ENCODE assay signal across 14 cellular contexts in the genomic region with DNA sequence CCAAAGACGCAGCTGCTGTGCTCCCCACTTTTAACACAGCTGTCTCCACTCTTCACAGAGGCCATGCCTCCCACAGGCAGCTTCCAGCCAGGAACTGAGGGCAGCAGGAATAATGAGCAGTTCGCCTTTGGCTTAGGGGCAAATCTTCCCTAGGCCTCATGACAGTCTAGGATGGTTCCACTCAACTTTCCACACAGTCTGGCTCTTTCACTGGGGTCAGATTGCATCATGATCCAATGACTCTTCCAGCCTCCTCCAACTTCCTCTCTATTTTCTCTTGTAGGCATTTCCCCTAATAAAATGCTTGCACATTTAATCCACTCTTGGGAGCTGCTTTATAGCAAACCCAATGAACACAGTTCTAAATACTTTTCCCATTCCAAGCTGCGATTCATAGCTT.
DNase-seq lines count a peak whose midpoint lies in the region; ATAC-seq and TF ChIP-seq lines count a peak whose summit lies in the region.
"Had no signal": no experiment of that assay in that cellular context is flagged by ENCODE, and none has a peak within 500 bp of the region (broad histone marks: within the 10 kb centered on the region; RNA-seq: fewer than 3 reads in every experiment).

No MANE protein-coding gene starts in this region.

- peaks cover 11% of the 10 kb centered on the region for H3K4me1 Mint-ChIP-seq in activated CD8-positive, alpha-beta memory T cell treated with anti-CD3 and anti-CD28 coated beads, Interleukin-2, amount 10 ng/mL, durations not matched to agents 7 days and 5 days

- H3K27ac ChIP-seq in ACC112 (ENCODE audit: low read depth, low read length) (no peak overlapping the region), body of pancreas (no peak overlapping the region)
- H3K27ac ChIP-seq: ascending aorta had no signal

- in situ Hi-C loops in KBM-7 (cut with MboI; ENCODE audit: low pct_unique_long_range_greater_than_20kb, low sequenced_read_pairs) = no loop called here

- 83 to 90% methylated on average over 3 of the region's 3 CpGs for WGBS in body of pancreas, 2 donors

- H3K79me2 ChIP-seq in ACC112 (ENCODE audit: control insufficient read depth, insufficient read depth, low read length, unreplicated experiment) = no peaks in the 10 kb centered on the region

- TF ChIP-seq POLR2A in body of pancreas (IDR thresholded peaks at IDR 0.05) = no peak

- H3K27me3 ChIP-seq in ACC112 (ENCODE audit: insufficient read depth, low read length) (no peaks in the 10 kb centered on the region), body of pancreas (no peaks in the 10 kb centered on the region)
- H3K27me3 ChIP-seq: ascending aorta had no signal

- H3K4me3 ChIP-seq in ACC112 (ENCODE audit: low read depth, low read length) (no peak overlapping the region), body of pancreas (no peak overlapping the region)
- H3K4me3 ChIP-seq: ascending aorta had no signal

- H3K4me3 Mint-ChIP-seq in activated CD8-positive, alpha-beta memory T cell treated with anti-CD3 and anti-CD28 coated beads, Interleukin-2, amount 10 ng/mL, durations not matched to agents 7 days and 5 days = no peak overlapping the region
- H3K4me3 Mint-ChIP-seq: mesothelial cell of epicardium had no signal

- CTCF ChIA-PET in activated CD8-positive, alpha-beta memory T cell treated with anti-CD3 and anti-CD28 coated beads, Interleukin-2, amount 10 ng/mL, durations not matched to agents 7 days and 5 days (lab: Charles Lee) = no interaction called here

- intact Hi-C loops in body of pancreas (cut with DNase I) = no loop called here

- H3K36me3 ChIP-seq in ACC112 (ENCODE audit: insufficient read depth, low read length) (no peaks in the 10 kb centered on the region), body of pancreas (replicated peaks in 1 of 2; ENCODE audit: insufficient read depth in 1 of 2, low read depth in 2 of 2) (no peaks in the 10 kb centered on the region)
- H3K36me3 ChIP-seq: ascending aorta had no signal

- TF ChIP-seq CTCF in body of pancreas (IDR thresholded peaks at IDR 0.05) = no peak

- H3K27ac Mint-ChIP-seq in activated CD8-positive, alpha-beta memory T cell treated with anti-CD3 and anti-CD28 coated beads, Interleukin-2, amount 10 ng/mL, durations not matched to agents 7 days and 5 days = no peak overlapping the region
- H3K27ac Mint-ChIP-seq: mesothelial cell of epicardium had no signal

- ATAC-seq in body of pancreas = peak; percentile 40
- ATAC-seq in activated CD8-positive, alpha-beta memory T cell treated with anti-CD3 and anti-CD28 coated beads, Interleukin-2, amount 10 ng/mL, durations not matched to agents 7 days and 5 days = no peak
- ATAC-seq: SK-N-SH treated with all-trans-retinoic acid at 6 μM for 48 hours had no signal

- no peaks in the 10 kb centered on the region for H3K27me3 Mint-ChIP-seq in activated CD8-positive, alpha-beta memory T cell treated with anti-CD3 and anti-CD28 coated beads, Interleukin-2, amount 10 ng/mL, durations not matched to agents 7 days and 5 days

- peak overlapping the region; percentile 39 for H2AFZ ChIP-seq in ACC112 (ENCODE audit: low read length, unreplicated experiment)

- H3K4me1 ChIP-seq in ACC112 (ENCODE audit: control insufficient read depth, insufficient read depth, low read length, unreplicated experiment) (peaks cover 6% of the 10 kb centered on the region), body of pancreas (no peaks in the 10 kb centered on the region)
- H3K4me1 ChIP-seq: ascending aorta had no signal

- H3K9me3 ChIP-seq in body of pancreas = no peaks in the 10 kb centered on the region
- H3K9me3 ChIP-seq: ascending aorta had no signal

- peaks cover 1% of the 10 kb centered on the region for H3K36me3 Mint-ChIP-seq in activated CD8-positive, alpha-beta memory T cell treated with anti-CD3 and anti-CD28 coated beads, Interleukin-2, amount 10 ng/mL, durations not matched to agents 7 days and 5 days
- H3K36me3 Mint-ChIP-seq: mesothelial cell of epicardium had no signal

- no peaks in the 10 kb centered on the region for H3K9me3 Mint-ChIP-seq in activated CD8-positive, alpha-beta memory T cell treated with anti-CD3 and anti-CD28 coated beads, Interleukin-2, amount 10 ng/mL, durations not matched to agents 7 days and 5 days (ENCODE audit: low read depth)
- H3K9me3 Mint-ChIP-seq: mesothelial cell of epicardium had no signal

- DNase-seq in KBM-7 (peak; percentile 29), body of pancreas (peak in 2 of 4 donors; percentile 8 to 43), left kidney (ENCODE audit: low read depth, low spot score) (peak; percentile 32), D341Med (ENCODE audit: low spot score) (no peak), hippocampal formation (lab: John Stamatoyannopoulos, UW) (no peak), DMS 273 (lab: John Stamatoyannopoulos, UW; ENCODE audit: unreplicated experiment) (no peak)
- no peak for DNase-seq in activated CD8-positive, alpha-beta memory T cell treated with anti-CD3 and anti-CD28 coated beads, Interleukin-2, amount 10 ng/mL, durations not matched to agents 7 days and 5 days
- DNase-seq: NCI-H2107; stimulated activated CD4-positive, alpha-beta T cell treated with anti-CD3 and anti-CD28 coated beads, Interleukin-12 subunit alpha, Interleukin-12 subunit beta, amount 100 ng/mL, for 4 hours; stimulated activated naive CD4-positive, alpha-beta T cell had no signal

Comparison
In these comparisons a context has a peak if more than half of its experiments do, and no peak if none do; other contexts are left out.
1. DNase-seq: peak in KBM-7 (single experiment) and left kidney (single experiment); none in activated CD8-positive, alpha-beta memory T cell treated with anti-CD3 and anti-CD28 coated beads, Interleukin-2, amount 10 ng/mL, durations not matched to agents 7 days and 5 days (single experiment), D341Med (single experiment), hippocampal formation (0 of 2) and DMS 273 (single experiment).